1 cellular context compared by ENCODE assay signal in the genomic region with DNA sequence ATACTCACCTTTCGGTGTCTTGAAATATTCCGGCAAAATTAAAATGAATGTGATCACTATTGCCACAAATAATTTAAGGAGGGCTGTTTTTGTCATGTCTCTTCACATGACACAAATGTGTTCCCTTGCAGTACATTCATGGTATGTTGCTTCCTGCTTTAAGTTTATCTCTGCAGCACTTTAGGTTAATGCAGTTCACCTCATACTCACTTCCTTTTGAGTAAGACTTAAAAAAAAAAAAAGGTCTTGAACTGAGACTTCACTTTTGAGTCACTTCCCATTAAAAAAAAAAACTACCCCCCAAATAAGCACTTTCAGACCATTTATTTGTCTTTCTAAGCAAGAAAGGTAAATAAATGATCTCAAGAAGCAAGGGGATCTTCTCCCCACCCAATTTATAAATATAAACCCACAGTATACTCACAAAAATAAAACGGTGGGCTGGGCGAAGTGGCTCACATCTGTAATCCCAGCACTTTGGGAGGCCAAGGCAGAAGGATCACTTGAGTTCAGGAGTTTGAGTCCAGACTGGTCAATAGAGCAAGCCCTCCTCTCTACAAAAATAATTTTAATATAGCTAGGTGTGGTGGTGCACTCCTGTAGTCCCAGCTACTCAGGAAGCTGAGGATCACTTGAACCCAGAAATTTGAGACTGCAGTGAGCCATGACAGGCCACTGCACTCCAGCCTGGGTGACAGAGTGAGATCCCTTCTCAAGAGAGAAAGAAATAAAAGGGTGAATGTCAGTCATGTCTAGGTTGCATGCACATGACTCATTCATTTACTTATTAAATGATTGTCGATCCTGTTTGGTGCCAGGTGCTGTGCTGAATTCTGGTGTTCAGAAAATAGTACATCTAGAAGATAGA.
TF ChIP-seq lines count a peak whose summit lies in the region.

TSS of gene TMEM156 (minus strand) at position 192 of the 868 bp plus-strand sequence. CDS start at position 96, 96 bp downstream.

TF ChIP-seq in K562, 482 proteins besides CTCF, POLR2A, EP300 and RAD21 (continued from another document):
- TF ChIP-seq SUPT5H (IDR thresholded peaks at IDR 0.05) (0 out of 2 replicates have a peak, but pooled peaks have one; percentile 33), SMARCA5 (IDR thresholded peaks at IDR 0.05) (no peak), TEAD4 (IDR thresholded peaks at IDR 0.05; ENCODE audit: low read length) (peak; percentile 49; the same call in 1 of the 2 replicates), TEAD4 (CRISPR knock-in tag; IDR thresholded peaks at IDR 0.05; ENCODE audit: borderline replicate concordance) (no peak), KDM5B (IDR thresholded peaks at IDR 0.05; ENCODE audit: insufficient replicate concordance, low read depth, low read length) (peak; percentile 58), POLR2B (IDR thresholded peaks at IDR 0.05; ENCODE audit: low read depth, partially characterized antibody) (peak; percentile 38), DPF2 (IDR thresholded peaks at IDR 0.05) (peak; percentile 68), TAF9B (IDR thresholded peaks at IDR 0.05; ENCODE audit: partially characterized antibody) (peak; percentile 16), ZNF707 (CRISPR knock-in tag; conservative IDR thresholded peaks at IDR 0.05) (no peak), STAT6 (CRISPR knock-in tag; IDR thresholded peaks at IDR 0.05) (no peak), SPI1 (IDR thresholded peaks at IDR 0.05; ENCODE audit: borderline replicate concordance, low read depth, low read length) (peak; percentile 54; the same call in 1 of the 2 replicates), TCF7 (IDR thresholded peaks at IDR 0.05; ENCODE audit: borderline replicate concordance) (no peak), FOXJ2 (tag; IDR thresholded peaks at IDR 0.05) (0 out of 2 replicates have a peak, but pooled peaks have one; percentile 45), ETV1 (tag; conservative IDR thresholded peaks at IDR 0.05; ENCODE audit: low read depth) (peak; percentile 84), TBP (optimal IDR thresholded peaks at IDR 0.05; ENCODE audit: low read depth, low read length) (peak; percentile 60), POLR2H (tag; IDR thresholded peaks at IDR 0.05; ENCODE audit: low read depth) (peak; percentile 85), FOSL1 (tag; conservative IDR thresholded peaks at IDR 0.05) (peak; percentile 56), PTBP1 (IDR thresholded peaks at IDR 0.05; ENCODE audit: low read depth, low read length) (no peak), SMARCC2 (IDR thresholded peaks at IDR 0.05; ENCODE audit: low read depth) (peak; percentile 46; the same call in 1 of the 2 replicates), NFRKB (IDR thresholded peaks at IDR 0.05; ENCODE audit: low read depth) (peak; percentile 8; the same call in 1 of the 2 replicates), NFE2 (IDR thresholded peaks at IDR 0.05; ENCODE audit: low read depth) (peak; percentile 25; the same call in 1 of the 2 replicates), ZKSCAN8 (CRISPR knock-in tag; IDR thresholded peaks at IDR 0.05) (0 out of 2 replicates have a peak, but pooled peaks have one; percentile 9), ELK3 (CRISPR knock-in tag; IDR thresholded peaks at IDR 0.05) (no peak), CHD2 (IDR thresholded peaks at IDR 0.05; ENCODE audit: low read depth, low read length) (no peak), ARID1B (IDR thresholded peaks at IDR 0.05) (peak; percentile 51)
- TF ChIP-seq, protein P1, sequence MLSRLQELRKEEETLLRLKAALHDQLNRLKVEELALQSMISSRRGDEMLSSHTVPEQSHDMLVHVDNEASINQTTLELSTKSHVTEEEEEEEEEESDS (CRISPR knock-in tag; IDR thresholded peaks at IDR 0.05) = no peak
- TF ChIP-seq, protein P2, sequence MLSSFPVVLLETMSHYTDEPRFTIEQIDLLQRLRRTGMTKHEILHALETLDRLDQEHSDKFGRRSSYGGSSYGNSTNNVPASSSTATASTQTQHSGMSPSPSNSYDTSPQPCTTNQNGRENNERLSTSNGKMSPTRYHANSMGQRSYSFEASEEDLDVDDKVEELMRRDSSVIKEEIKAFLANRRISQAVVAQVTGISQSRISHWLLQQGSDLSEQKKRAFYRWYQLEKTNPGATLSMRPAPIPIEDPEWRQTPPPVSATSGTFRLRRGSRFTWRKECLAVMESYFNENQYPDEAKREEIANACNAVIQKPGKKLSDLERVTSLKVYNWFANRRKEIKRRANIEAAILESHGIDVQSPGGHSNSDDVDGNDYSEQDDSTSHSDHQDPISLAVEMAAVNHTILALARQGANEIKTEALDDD (IDR thresholded peaks at IDR 0.05) = no peak
- TF ChIP-seq, protein P3, sequence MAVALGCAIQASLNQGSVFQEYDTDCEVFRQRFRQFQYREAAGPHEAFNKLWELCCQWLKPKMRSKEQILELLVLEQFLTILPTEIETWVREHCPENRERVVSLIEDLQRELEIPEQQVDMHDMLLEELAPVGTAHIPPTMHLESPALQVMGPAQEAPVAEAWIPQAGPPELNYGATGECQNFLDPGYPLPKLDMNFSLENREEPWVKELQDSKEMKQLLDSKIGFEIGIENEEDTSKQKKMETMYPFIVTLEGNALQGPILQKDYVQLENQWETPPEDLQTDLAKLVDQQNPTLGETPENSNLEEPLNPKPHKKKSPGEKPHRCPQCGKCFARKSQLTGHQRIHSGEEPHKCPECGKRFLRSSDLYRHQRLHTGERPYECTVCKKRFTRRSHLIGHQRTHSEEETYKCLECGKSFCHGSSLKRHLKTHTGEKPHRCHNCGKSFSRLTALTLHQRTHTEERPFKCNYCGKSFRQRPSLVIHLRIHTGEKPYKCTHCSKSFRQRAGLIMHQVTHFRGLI (CRISPR knock-in tag; IDR thresholded peaks at IDR 0.05) = 0 out of 2 replicates have a peak, but pooled peaks have one; percentile 45
